In genomic region chr1:214702561-214702960, GRCh38 we compare ENCODE assay signal across 17 cellular contexts.
"Had no signal": no experiment of that assay in that cellular context is flagged by ENCODE, and none has a peak within 500 bp of the region (broad histone marks: within the 10 kb centered on the region; RNA-seq: fewer than 3 reads in every experiment).

No MANE protein-coding gene starts in this region.

- H3K27ac ChIP-seq: KMS-11 had no signal

- FAIRE-seq: RCC 7860 had no signal

- H3K9ac ChIP-seq: KMS-11 had no signal

- H3K4me2 ChIP-seq: KMS-11 had no signal

- DNase-seq: activated CD4-positive, alpha-beta memory T cell treated with anti-CD3 and anti-CD28 coated beads for 36 hours; activated CD4-positive, alpha-beta T cell treated with anti-CD3 and anti-CD28 coated beads, Interleukin-2, amount 10 ng/mL, durations not matched to agents 24 days and 14 days; activated CD4-positive, CD25-positive, alpha-beta regulatory T cell treated with anti-CD3 and anti-CD28 coated beads, Interleukin-2, amount 50 U/mL, for 72 hours; activated gamma-delta T cell; activated naive CD4-positive, alpha-beta T cell treated with anti-CD3 and anti-CD28 coated beads for 36 hours; activated T-cell treated with anti-CD3 and anti-CD28 coated beads for 4 hours; activated T-cell treated with anti-CD3 and anti-CD28 coated beads, Interleukin-2, amount 50 U/mL, for 48 hours; amygdala; caudate nucleus; NCI-H146; NCI-H187 treated with DMSO at 0.1 percent for 48 hours; NCI-H2081 treated with DMSO at 0.1 percent for 48 hours; NCI-H446; NCI-H524; SHP77 treated with DMSO at 0.1 percent for 48 hours had no signal
